Comparison of ENCODE assay signal across 18 cellular contexts in the genomic region with DNA sequence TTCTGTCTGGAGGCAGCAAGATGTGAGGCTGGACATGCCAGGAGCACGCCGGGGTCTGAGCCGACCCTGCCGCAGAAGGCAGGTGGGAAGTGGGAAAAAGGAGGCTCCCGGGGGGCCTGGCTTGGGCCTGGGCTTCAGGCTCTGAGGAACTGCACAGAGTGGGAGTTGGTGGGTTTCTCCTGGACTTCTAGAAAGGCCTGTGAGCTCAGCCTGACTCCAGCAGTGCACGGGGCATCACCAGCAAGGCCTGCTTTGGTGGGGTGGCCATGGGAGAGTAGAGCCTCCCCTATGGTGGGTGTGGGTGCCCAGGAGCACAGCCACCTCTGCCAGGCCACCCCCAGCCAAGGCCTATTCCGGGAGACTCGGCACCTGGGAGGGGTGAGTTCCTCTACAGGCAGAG. TPM values are rescaled to one million over a fixed set of nuclear protein-coding genes. Genes with fewer than 3 reads are reported as not detected.
DNase-seq lines count a peak whose midpoint lies in the region; TF ChIP-seq lines count a peak whose summit lies in the region.
"Had no signal": no experiment of that assay in that cellular context is flagged by ENCODE, and none has a peak within 500 bp of the region (broad histone marks: within the 10 kb centered on the region; RNA-seq: fewer than 3 reads in every experiment).

No MANE protein-coding gene starts in this region.

- no peaks in the 10 kb centered on the region for H3K79me2 ChIP-seq in smooth muscle cell (ENCODE audit: low read depth)

- H3K36me3 ChIP-seq in endodermal cell (ENCODE audit: control insufficient read depth, insufficient read depth, low read length) (no peaks in the 10 kb centered on the region), rectal smooth muscle tissue (ENCODE audit: control insufficient read depth, insufficient read depth, low read length) (no peaks in the 10 kb centered on the region), vagina (no peaks in the 10 kb centered on the region), smooth muscle cell (ENCODE audit: low read depth) (no peaks in the 10 kb centered on the region)
- H3K36me3 ChIP-seq: prostate gland had no signal

- no peak overlapping the region for H3K27ac Mint-ChIP-seq in endodermal cell
- H3K27ac Mint-ChIP-seq in activated CD4-positive, alpha-beta memory T cell treated with anti-CD3 and anti-CD28 coated beads, Interleukin-2, amount 10 ng/mL, durations not matched to agents 7 days and 5 days = no peak overlapping the region
- H3K27ac Mint-ChIP-seq: activated CD4-positive, alpha-beta T cell treated with anti-CD3 and anti-CD28 coated beads, Interleukin-2, amount 10 ng/mL, durations not matched to agents 7 days and 5 days; activated naive CD4-positive, alpha-beta T cell treated with anti-CD3 and anti-CD28 coated beads for 36 hours; B cell had no signal

- POLR2A ChIA-PET in activated CD4-positive, alpha-beta memory T cell treated with anti-CD3 and anti-CD28 coated beads, Interleukin-2, amount 10 ng/mL, durations not matched to agents 7 days and 5 days (lab: Charles Lee) = no interaction called here

- no peaks in the 10 kb centered on the region for H3K36me3 Mint-ChIP-seq in endodermal cell (ENCODE audit: low read depth)
- no peaks in the 10 kb centered on the region for H3K36me3 Mint-ChIP-seq in activated CD4-positive, alpha-beta memory T cell treated with anti-CD3 and anti-CD28 coated beads, Interleukin-2, amount 10 ng/mL, durations not matched to agents 7 days and 5 days (ENCODE audit: low read depth)

- H3K27ac ChIP-seq in endodermal cell (ENCODE audit: low read depth, low read length) (no peak overlapping the region), rectal smooth muscle tissue (ENCODE audit: low read depth, low read length) (peak overlapping the region; percentile 69), vagina (peak overlapping the region; percentile 12), smooth muscle cell (ENCODE audit: low read depth) (no peak overlapping the region)
- H3K27ac ChIP-seq: prostate gland had no signal

- H3K9me3 ChIP-seq in endodermal cell (ENCODE audit: control insufficient read depth, low read length) = peaks cover 10% of the 10 kb centered on the region
- H3K9me3 ChIP-seq in vagina = no peaks in the 10 kb centered on the region
- H3K9me3 ChIP-seq in smooth muscle cell (replicated peaks; ENCODE audit: low read depth) = no peaks in the 10 kb centered on the region
- H3K9me3 ChIP-seq: Caco-2, prostate gland had no signal

- H3K27me3 Mint-ChIP-seq in endodermal cell (ENCODE audit: insufficient read depth) = peaks cover 4% of the 10 kb centered on the region
- no peaks in the 10 kb centered on the region for H3K27me3 Mint-ChIP-seq in activated CD4-positive, alpha-beta memory T cell treated with anti-CD3 and anti-CD28 coated beads, Interleukin-2, amount 10 ng/mL, durations not matched to agents 7 days and 5 days
- H3K27me3 Mint-ChIP-seq: activated CD4-positive, alpha-beta T cell treated with anti-CD3 and anti-CD28 coated beads, Interleukin-2, amount 10 ng/mL, durations not matched to agents 7 days and 5 days had no signal

- intact Hi-C loops in vagina (cut with DNase I) = no loop called here

- H3K9ac ChIP-seq in endodermal cell (ENCODE audit: extremely low read depth, low read length, poor library complexity, severe bottlenecking) (no peak overlapping the region), rectal smooth muscle tissue (ENCODE audit: low read length) (no peak overlapping the region), smooth muscle cell (ENCODE audit: low read depth) (no peak overlapping the region)

- H3K27me3 ChIP-seq in endodermal cell (ENCODE audit: control insufficient read depth, insufficient read depth, low read length, poor library complexity, severe bottlenecking) (no peaks in the 10 kb centered on the region), rectal smooth muscle tissue (ENCODE audit: control insufficient read depth, insufficient read depth, low read length) (no peaks in the 10 kb centered on the region), vagina (no peaks in the 10 kb centered on the region), smooth muscle cell (ENCODE audit: low read depth) (no peaks in the 10 kb centered on the region)

- CTCF ChIA-PET in activated CD4-positive, alpha-beta memory T cell treated with anti-CD3 and anti-CD28 coated beads, Interleukin-2, amount 10 ng/mL, durations not matched to agents 7 days and 5 days (lab: Charles Lee) = no interaction called here

- WGBS in endodermal cell (ENCODE audit: insufficient coverage in 1 of 2, insufficient read length in 1 of 2), 2 experiments = 78% methylated on average over 8 of the region's 8 CpGs; no CpG with 5 or more reads in 1 of the 2 experiments
- 87% methylated on average over 8 of the region's 8 CpGs for WGBS in smooth muscle cell (ENCODE audit: low lambda C conversion rate)

- H3K4me1 ChIP-seq in endodermal cell (ENCODE audit: control insufficient read depth, insufficient read depth, low read length) (no peaks in the 10 kb centered on the region), rectal smooth muscle tissue (ENCODE audit: control insufficient read depth, insufficient read depth, low read length) (peaks cover 11% of the 10 kb centered on the region), vagina (peaks cover 17% of the 10 kb centered on the region), smooth muscle cell (ENCODE audit: low read depth) (no peaks in the 10 kb centered on the region)
- H3K4me1 ChIP-seq: Caco-2, prostate gland had no signal

- TF ChIP-seq CTCF in endodermal cell (conservative IDR thresholded peaks at IDR 0.05) (no peak), vagina (IDR thresholded peaks at IDR 0.05) (no peak), smooth muscle cell (IDR thresholded peaks at IDR 0.05; ENCODE audit: borderline replicate concordance, insufficient read depth, poor library complexity, severe bottlenecking) (no peak)

- peaks cover 14% of the 10 kb centered on the region for H3K9me3 Mint-ChIP-seq in endodermal cell
- no peaks in the 10 kb centered on the region for H3K9me3 Mint-ChIP-seq in activated CD4-positive, alpha-beta memory T cell treated with anti-CD3 and anti-CD28 coated beads, Interleukin-2, amount 10 ng/mL, durations not matched to agents 7 days and 5 days

- no peak overlapping the region for H3K4me3 ChIP-seq in endodermal cell (ENCODE audit: low read length)
- H3K4me3 ChIP-seq in rectal smooth muscle tissue (ENCODE audit: low read length) = no peak overlapping the region
- no peak overlapping the region for H3K4me3 ChIP-seq in vagina
- no peak overlapping the region for H3K4me3 ChIP-seq in smooth muscle cell
- H3K4me3 ChIP-seq: prostate gland had no signal

- no peak overlapping the region for H3K4me3 Mint-ChIP-seq in endodermal cell
- H3K4me3 Mint-ChIP-seq in activated CD4-positive, alpha-beta memory T cell treated with anti-CD3 and anti-CD28 coated beads, Interleukin-2, amount 10 ng/mL, durations not matched to agents 7 days and 5 days = no peak overlapping the region
- H3K4me3 Mint-ChIP-seq: activated CD4-positive, alpha-beta T cell treated with anti-CD3 and anti-CD28 coated beads, Interleukin-2, amount 10 ng/mL, durations not matched to agents 7 days and 5 days; activated naive CD4-positive, alpha-beta T cell treated with anti-CD3 and anti-CD28 coated beads for 36 hours; B cell; nephron had no signal

- no peak overlapping the region for H3K4me2 ChIP-seq in smooth muscle cell

- TF ChIP-seq POLR2A in vagina (IDR thresholded peaks at IDR 0.05) = no peak

- H3K4me1 Mint-ChIP-seq in endodermal cell = no peaks in the 10 kb centered on the region
- no peaks in the 10 kb centered on the region for H3K4me1 Mint-ChIP-seq in activated CD4-positive, alpha-beta memory T cell treated with anti-CD3 and anti-CD28 coated beads, Interleukin-2, amount 10 ng/mL, durations not matched to agents 7 days and 5 days
- H3K4me1 Mint-ChIP-seq: activated CD4-positive, alpha-beta T cell treated with anti-CD3 and anti-CD28 coated beads, Interleukin-2, amount 10 ng/mL, durations not matched to agents 7 days and 5 days; B cell had no signal

- DNase-seq in endodermal cell (peak; percentile 27), iPS-NIHi11 (ENCODE audit: low spot score) (peak; percentile 6), vagina (ENCODE audit: extremely low spot score in 2 of 2) (peak in 1 of 2 donors; percentile 64), smooth muscle cell (lab: John Stamatoyannopoulos, UW; ENCODE audit: unreplicated experiment) (no peak), NCI-H2081 treated with DMSO at 0.1 percent for 48 hours (lab: John Stamatoyannopoulos, UW) (no peak)
- no peak for DNase-seq in activated CD4-positive, alpha-beta memory T cell treated with anti-CD3 and anti-CD28 coated beads, Interleukin-2, amount 10 ng/mL, durations not matched to agents 7 days and 5 days
- DNase-seq: activated CD4-positive, alpha-beta T cell treated with anti-CD3 and anti-CD28 coated beads, Interleukin-2, amount 10 ng/mL, durations not matched to agents 7 days and 5 days; activated naive CD4-positive, alpha-beta T cell treated with anti-CD3 and anti-CD28 coated beads for 36 hours; activated T-cell treated with anti-CD3 and anti-CD28 coated beads, Interleukin-2, amount 50 U/mL, for 1 hour; Caco-2; erythroblast; glutamatergic neuron; HCEC 1CT; NCI-H2029 had no signal

- H4K20me1 ChIP-seq in smooth muscle cell (ENCODE audit: low read depth) = no peaks in the 10 kb centered on the region

- H3F3A ChIP-seq in smooth muscle cell (ENCODE audit: low read depth) = peaks cover 5% of the 10 kb centered on the region

- H2AFZ ChIP-seq in smooth muscle cell (ENCODE audit: low read depth) = no peak overlapping the region

RNA-seq across cellular contexts. Expression of gene SLC41A3, which starts 18.1 kb away (rescaled TPM):
- total RNA-seq in endodermal cell (10 to 100 TPM; 46.8 to 50.4 TPM), vagina (62.9 TPM), smooth muscle cell (23.9 and 25.5 TPM in 2 replicates)
- 48.2 TPM for polyA plus RNA-seq in endodermal cell (2013, experiment 1 of 2)
- 42.7 TPM for polyA plus RNA-seq in endodermal cell (2013, experiment 2 of 2)
- 14.5 and 20.7 TPM in 2 replicates for polyA plus RNA-seq in smooth muscle cell
- total RNA-seq in activated CD4-positive, alpha-beta memory T cell treated with anti-CD3 and anti-CD28 coated beads, Interleukin-2, amount 10 ng/mL, durations not matched to agents 7 days and 5 days = 10 to 100 TPM; 25.6 to 30.0 TPM

Comparison
In these comparisons a context has a peak if more than half of its experiments do, and no peak if none do; other contexts are left out.
1. DNase-seq: peak in endodermal cell (single experiment) and iPS-NIHi11 (single experiment); none in smooth muscle cell (single experiment), NCI-H2081 treated with DMSO at 0.1 percent for 48 hours (single experiment) and activated CD4-positive, alpha-beta memory T cell treated with anti-CD3 and anti-CD28 coated beads, Interleukin-2, amount 10 ng/mL, durations not matched to agents 7 days and 5 days (single experiment).
2. H3K27ac ChIP-seq: peak in rectal smooth muscle tissue (single experiment) and vagina (single experiment); none in endodermal cell (single experiment) and smooth muscle cell (single experiment).